24 cellular contexts compared by ENCODE assay signal in the genomic region with DNA sequence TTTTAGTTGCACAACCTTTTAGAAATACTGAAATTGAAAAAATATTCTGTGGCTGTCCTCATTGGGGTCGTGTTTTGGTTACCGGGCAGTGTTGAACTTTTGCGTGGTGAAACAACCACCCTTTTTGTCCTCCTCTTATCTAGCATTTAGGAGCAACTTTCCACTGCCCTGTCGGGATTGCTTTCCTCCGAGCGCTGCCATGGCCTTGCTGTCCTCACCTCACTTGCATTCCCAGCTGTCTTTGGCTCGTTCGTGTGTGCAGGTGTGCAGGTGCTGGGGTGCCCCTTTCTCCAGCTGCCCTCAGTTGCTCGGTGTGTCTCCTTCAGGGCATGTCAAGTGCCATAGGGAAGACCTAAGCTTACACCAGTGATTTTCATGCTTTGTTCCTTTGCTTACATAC.
"Had no signal": no experiment of that assay in that cellular context is flagged by ENCODE, and none has a peak within 500 bp of the region (broad histone marks: within the 10 kb centered on the region; RNA-seq: fewer than 3 reads in every experiment).

No MANE protein-coding gene starts in this region.

- FAIRE-seq: colon, kidney had no signal

- H3K27me3 ChIP-seq: dorsolateral prefrontal cortex, gastrocnemius medialis, left lung, neural progenitor cell, ovary, right lobe of liver, stomach, thyroid gland had no signal

- H3K4me3 ChIP-seq: dorsolateral prefrontal cortex, gastrocnemius medialis, left lung, lower lobe of right lung, neural progenitor cell, ovary, right lobe of liver, stomach, thyroid gland had no signal

- H3K36me3 ChIP-seq: gastrocnemius medialis, left lung, lower lobe of right lung, neural progenitor cell, ovary, right lobe of liver, thyroid gland had no signal

- H3K4me3 Mint-ChIP-seq: naive B cell; natural killer cell treated with Interleukin-12 subunit alpha and Interleukin-12 subunit beta and Interleukin-15 and Interleukin-18, amount 100 ng/mL, for 72 hours; neural progenitor cell; stimulated activated effector memory CD8-positive, alpha-beta T cell treated with anti-CD3 and anti-CD28 coated beads, Interleukin-12 subunit alpha, Interleukin-12 subunit beta, amount 100 ng/mL, for 72 hours had no signal

- H3K9me3 Mint-ChIP-seq: naive B cell; natural killer cell treated with Interleukin-12 subunit alpha and Interleukin-12 subunit beta and Interleukin-15 and Interleukin-18, amount 100 ng/mL, for 72 hours; stimulated activated effector memory CD8-positive, alpha-beta T cell treated with anti-CD3 and anti-CD28 coated beads, Interleukin-12 subunit alpha, Interleukin-12 subunit beta, amount 100 ng/mL, for 72 hours had no signal

- H3K27me3 Mint-ChIP-seq: naive B cell; natural killer cell treated with Interleukin-12 subunit alpha and Interleukin-12 subunit beta and Interleukin-15 and Interleukin-18, amount 100 ng/mL, for 72 hours had no signal

- DNase-seq: dorsolateral prefrontal cortex; effector CD4-positive, alpha-beta T cell; foreskin fibroblast; gastrocnemius medialis; head of caudate nucleus; kidney; left lung; lower lobe of right lung; naive B cell; nucleus accumbens; ovary; retina; right lobe of liver; stimulated activated CD4-positive, alpha-beta T cell treated with anti-CD3 and anti-CD28 coated beads, Interleukin-2, amount 100 ng/mL, for 24 hours; stimulated activated CD4-positive, alpha-beta T cell treated with anti-CD3 and anti-CD28 coated beads, Interleukin-4, amount 100 ng/mL, for 24 hours; stimulated activated naive CD4-positive, alpha-beta T cell treated with Interleukin-2 at 50 U/mL for 16 hours; stomach; thyroid gland; trophoblast cell had no signal

- H2AFZ ChIP-seq: neural progenitor cell had no signal

- H3K27ac Mint-ChIP-seq: natural killer cell treated with Interleukin-12 subunit alpha and Interleukin-12 subunit beta and Interleukin-15 and Interleukin-18, amount 100 ng/mL, for 72 hours; neural progenitor cell; stimulated activated effector memory CD8-positive, alpha-beta T cell treated with anti-CD3 and anti-CD28 coated beads, Interleukin-12 subunit alpha, Interleukin-12 subunit beta, amount 100 ng/mL, for 72 hours had no signal

- H3K27ac ChIP-seq: epithelial cell of prostate, lower lobe of right lung, neural progenitor cell, right lobe of liver, thyroid gland had no signal

- H3K9me3 ChIP-seq: gastrocnemius medialis, left lung, lower lobe of right lung, ovary, right lobe of liver, stomach, thyroid gland had no signal

- H3K4me2 ChIP-seq: neural progenitor cell had no signal
